ENCODE assay signal across 1 cellular context in genomic region chr2:76688732-76689131, GRCh38.
TF ChIP-seq lines count a peak whose summit lies in the region.

No MANE protein-coding gene starts in this region.

TF ChIP-seq in GM23338, 12 proteins besides CTCF, POLR2A, EP300 and RAD21 (continued from another document):
- TF ChIP-seq REST (IDR thresholded peaks at IDR 0.05; ENCODE audit: unreplicated experiment) (no peak), JUNB (IDR thresholded peaks at IDR 0.05; ENCODE audit: unreplicated experiment) (no peak), STAT1 (IDR thresholded peaks at IDR 0.05; ENCODE audit: unreplicated experiment) (no peak), ZNF462 (CRISPR knock-in tag; IDR thresholded peaks at IDR 0.05) (no peak), POLR2AphosphoS5 (IDR thresholded peaks at IDR 0.05; ENCODE audit: low read depth) (no peak), ZNF114 (CRISPR knock-in tag; IDR thresholded peaks at IDR 0.05) (no peak), EZH2 (IDR thresholded peaks at IDR 0.05; ENCODE audit: low read depth, unreplicated experiment) (no peak), CREB1 (CRISPR knock-in tag; IDR thresholded peaks at IDR 0.05; ENCODE audit: low read depth) (no peak), NANOG (IDR thresholded peaks at IDR 0.05; ENCODE audit: borderline replicate concordance) (no peak), ZNF331 (CRISPR knock-in tag; IDR thresholded peaks at IDR 0.05; ENCODE audit: low read depth) (no peak)
